Comparison of ENCODE assay signal across 8 cellular contexts in genomic region chrX:103489733-103490132, GRCh38. TPM values are rescaled to one million over a fixed set of nuclear protein-coding genes. Genes with fewer than 3 reads are reported as not detected.
A peak's percentile ranks its signal among the peaks of the same experiment; 100 is the strongest.
DNase-seq lines count a peak whose midpoint lies in the region; ATAC-seq and TF ChIP-seq lines count a peak whose summit lies in the region.
"Not testable (repeated sequence)": the region's sequence is repeated elsewhere in the genome, so short reads cannot be mapped to it uniquely, and the experiment has no call there.

No MANE protein-coding gene starts in this region.

- not testable (repeated sequence) for BruUV-seq in PC-3 (replicated peaks; lab: Mats Ljungman, UMichigan)

- not testable (repeated sequence) for H2AFZ ChIP-seq in PC-3 (ENCODE audit: low read length)

- not testable (repeated sequence) for H3K27me3 Mint-ChIP-seq in activated CD4-positive, alpha-beta memory T cell treated with anti-CD3 and anti-CD28 coated beads for 36 hours

- POLR2A ChIA-PET in PC-3 (lab: Charles Lee; ENCODE audit: unreplicated experiment); activated CD4-positive, alpha-beta memory T cell treated with anti-CD3 and anti-CD28 coated beads for 36 hours (lab: Charles Lee): not testable (repeated sequence)

- DNase-seq in ACHN = peak; percentile 25
- peak; percentile 14 for DNase-seq in GM03348 (ENCODE audit: low spot score)
- DNase-seq in PC-3 = peak; percentile 59
- DNase-seq in activated CD4-positive, alpha-beta memory T cell treated with anti-CD3 and anti-CD28 coated beads for 36 hours = peak; percentile 45
- peak; percentile 22 for DNase-seq in cerebellar cortex (ENCODE audit: low spot score)
- DNase-seq in iPS-NIHi11 (ENCODE audit: low spot score) = peak; percentile 48
- not testable (repeated sequence) for DNase-seq in psoas muscle

- H3K4me1 ChIP-seq in PC-3 (ENCODE audit: insufficient read depth, low read length); psoas muscle: not testable (repeated sequence)

- H3K9ac ChIP-seq in PC-3 (ENCODE audit: low read length) = not testable (repeated sequence)

- H3K79me2 ChIP-seq in PC-3 (ENCODE audit: low read length) = not testable (repeated sequence)

- peak; percentile 49 for ATAC-seq in PC-3
- ATAC-seq in psoas muscle = not testable (repeated sequence)

- not testable (repeated sequence) for H3F3A ChIP-seq in PC-3 (ENCODE audit: low read length, unreplicated experiment)

- not testable (repeated sequence) for H4K20me1 ChIP-seq in PC-3 (ENCODE audit: low read length)

- intact Hi-C loops in PC-3 (cut with micrococcal nuclease); activated CD4-positive, alpha-beta memory T cell treated with anti-CD3 and anti-CD28 coated beads for 36 hours (cut with micrococcal nuclease); psoas muscle (cut with DNase I): not testable (repeated sequence)

- not testable (repeated sequence) for H3K4me3 Mint-ChIP-seq in activated CD4-positive, alpha-beta memory T cell treated with anti-CD3 and anti-CD28 coated beads for 36 hours

- peak; percentile 56; the same call in 1 of the 2 replicates for TF ChIP-seq CTCF in LNCAP (IDR thresholded peaks at IDR 0.05)
- peak; percentile 58 for TF ChIP-seq CTCF in PC-3 (conservative IDR thresholded peaks at IDR 0.05; ENCODE audit: low read depth, low read length)
- TF ChIP-seq CTCF in psoas muscle (IDR thresholded peaks at IDR 0.05) = peak; percentile 34

- H3K4me3 ChIP-seq in PC-3 (ENCODE audit: low read length); psoas muscle: not testable (repeated sequence)

- not testable (repeated sequence) for H3K27ac ChIP-seq in PC-3 (ENCODE audit: low read length); psoas muscle

- H3K9me3 ChIP-seq in PC-3 (ENCODE audit: low read length); psoas muscle: not testable (repeated sequence)

- H3K36me3 ChIP-seq in PC-3 (ENCODE audit: low read depth, low read length); psoas muscle (ENCODE audit: insufficient read depth in 1 of 2, low read depth in 1 of 2): not testable (repeated sequence)

- in situ Hi-C loops in ACHN (cut with HindIII; ENCODE audit: low pct_ligation_motif_present, low pct_unique_long_range_greater_than_20kb, low sequenced_read_pairs) = not testable (repeated sequence)

- not testable (repeated sequence) for H3K4me2 ChIP-seq in PC-3 (ENCODE audit: low read length)

- not testable (repeated sequence) for H3K36me3 Mint-ChIP-seq in activated CD4-positive, alpha-beta memory T cell treated with anti-CD3 and anti-CD28 coated beads for 36 hours

- not testable (repeated sequence) for H3K9me2 ChIP-seq in PC-3 (replicated peaks; ENCODE audit: low read length)

- 2 to 30% (median 4%) methylated on average over 2 to 3 of the region's 4 CpGs for WGBS in psoas muscle, 3 donors

- not testable (repeated sequence) for H3K27me3 ChIP-seq in PC-3 (ENCODE audit: low read length)
- peaks cover 0 to 10% (median 0%) of the 10 kb centered on the region in 3 donors for H3K27me3 ChIP-seq in psoas muscle (ENCODE audit: insufficient read depth in 3 of 3, low read length in 2 of 3)

- CTCF ChIA-PET in PC-3 (lab: Charles Lee) = interaction anchor here (0.6 kb wide), 2 partner anchors 184 to 343 kb away, joined by 3 read pairs; no protein-coding TSS in a partner anchor
- CTCF ChIA-PET in activated CD4-positive, alpha-beta memory T cell treated with anti-CD3 and anti-CD28 coated beads for 36 hours (lab: Charles Lee) = interaction anchor here (0.6 to 2.4 kb wide), 14 partner anchors 10 to 278 kb away, joined by 3 to 10 read pairs (median 4); partner anchors contain the start of gene BEX4

- not testable (repeated sequence) for H3K27ac Mint-ChIP-seq in activated CD4-positive, alpha-beta memory T cell treated with anti-CD3 and anti-CD28 coated beads for 36 hours

- H3K4me1 Mint-ChIP-seq in activated CD4-positive, alpha-beta memory T cell treated with anti-CD3 and anti-CD28 coated beads for 36 hours (ENCODE audit: low read depth) = not testable (repeated sequence)

- H3K9me3 Mint-ChIP-seq in activated CD4-positive, alpha-beta memory T cell treated with anti-CD3 and anti-CD28 coated beads for 36 hours = not testable (repeated sequence)

RNA-seq across cellular contexts. Expression of gene RAB40A, which starts 29.6 kb away (rescaled TPM):
- total RNA-seq in PC-3 (2014; rRNA removed) (0.04 TPM in 1 of 2 replicates, not detected in the other), psoas muscle (under 1 TPM in 1 of 4 donors, not detected in 3; 0.14 TPM)
- total RNA-seq in activated CD4-positive, alpha-beta memory T cell treated with anti-CD3 and anti-CD28 coated beads for 36 hours = under 1 TPM in 1 of 2 experiments, not detected in 1; 0.10 TPM
- under 1 TPM in 1 of 3 donors, not detected in 2; 0.06 TPM for polyA plus RNA-seq in psoas muscle
